Comparison of ENCODE assay signal across 1 cellular context in the genomic region with DNA sequence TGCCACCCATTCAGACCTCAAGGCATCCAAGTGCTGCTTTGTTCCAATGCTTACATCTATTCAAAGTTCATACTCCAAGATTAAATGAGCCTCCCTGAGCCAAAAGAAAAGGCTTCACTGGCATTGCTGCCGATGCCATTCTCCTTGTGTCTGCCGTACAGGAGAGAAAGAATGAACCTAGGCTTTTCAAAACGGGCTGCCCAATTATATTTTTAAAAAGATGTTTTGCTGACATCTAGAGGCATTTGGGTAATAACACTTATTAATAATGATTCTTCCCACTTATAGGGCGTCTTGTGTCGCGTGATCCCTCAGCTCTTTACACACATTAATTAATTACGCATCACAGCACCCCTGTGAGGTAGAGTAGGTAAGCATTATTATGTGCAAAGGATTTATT.
TF ChIP-seq lines count a peak whose summit lies in the region.

No MANE protein-coding gene starts in this region.

TF ChIP-seq in SK-N-SH treated with all-trans-retinoic acid at 6 μM for 48 hours, 23 proteins besides CTCF, POLR2A, EP300 and RAD21 (continued from another document):
- no peak for TF ChIP-seq PATZ1 (CRISPR knock-in tag; IDR thresholded peaks at IDR 0.05; ENCODE audit: borderline replicate concordance)
- TF ChIP-seq ZNF565 (CRISPR knock-in tag; conservative IDR thresholded peaks at IDR 0.05; ENCODE audit: low read depth), result no peak
- TF ChIP-seq PPARA (CRISPR knock-in tag; IDR thresholded peaks at IDR 0.05; ENCODE audit: borderline replicate concordance), result no peak
TF ChIP-seq in SK-N-SH treated with all-trans-retinoic acid at 6 μM for 48 hours: peak in this region for 0.
